In the genomic region with DNA sequence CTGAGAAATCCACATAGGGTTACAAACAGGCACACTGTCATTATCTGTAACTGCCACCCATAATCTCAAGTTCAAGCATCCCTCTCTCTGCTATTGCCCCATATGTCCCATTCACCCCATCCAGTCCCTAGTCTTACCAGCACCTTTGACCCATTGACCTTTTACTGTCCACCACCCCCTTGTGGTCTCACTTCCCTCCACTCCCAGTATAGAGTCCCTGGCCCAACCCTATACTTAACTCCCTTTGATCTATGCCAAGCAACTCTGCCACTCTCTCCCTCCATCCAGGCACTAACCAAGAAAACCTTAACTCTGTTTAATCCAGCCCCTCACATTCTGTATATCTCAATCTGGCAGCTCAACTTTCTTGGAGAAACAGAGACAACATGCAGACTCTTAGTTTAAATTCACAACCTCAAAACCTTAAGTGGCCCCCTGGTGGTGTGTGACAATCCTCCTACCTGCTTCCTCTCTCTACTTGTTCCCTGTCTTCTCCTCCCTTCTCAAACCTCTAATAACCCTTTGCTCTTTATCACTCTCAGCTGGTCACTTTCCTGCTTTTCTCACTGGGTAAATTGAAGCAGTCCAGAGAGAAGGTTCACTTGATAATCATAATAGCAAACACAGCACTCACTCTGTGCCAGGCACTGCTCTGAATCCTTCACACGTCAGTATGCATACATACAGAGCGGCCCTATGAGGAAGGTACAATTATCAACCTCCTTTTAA, we compare ENCODE assay signal across 8 cellular contexts.
DNase-seq lines count a peak whose midpoint lies in the region; TF ChIP-seq lines count a peak whose summit lies in the region.

No MANE protein-coding gene starts in this region.

- peaks cover 2% of the 10 kb centered on the region for H3K79me2 ChIP-seq in trophoblast cell (ENCODE audit: control insufficient read depth, insufficient read depth, low read length, poor library complexity)

- H3K4me3 ChIP-seq in GM12875 (ENCODE audit: low read depth, low read length) (no peak overlapping the region), HL-60 (replicated peaks; ENCODE audit: insufficient read depth, low read length) (no peak overlapping the region), trophoblast cell (ENCODE audit: low read depth, low read length) (no peak overlapping the region), ascending aorta (no peak overlapping the region)

- H3K4me2 ChIP-seq in trophoblast cell (ENCODE audit: low read length) = no peak overlapping the region

- peak; percentile 48; the same call in 1 of the 2 replicates for TF ChIP-seq CTCF in GM12875 (IDR thresholded peaks at IDR 0.05; ENCODE audit: borderline replicate concordance, insufficient read depth, low read depth, low read length)
- TF ChIP-seq CTCF in HL-60 (IDR thresholded peaks at IDR 0.05; ENCODE audit: insufficient read depth, low read length) = peak; percentile 6
- peak in 1 of 3 experiments; percentile 20 for TF ChIP-seq CTCF in ascending aorta (IDR thresholded peaks at IDR 0.05)

- H3K14ac ChIP-seq in trophoblast cell (ENCODE audit: low read length) = no peak overlapping the region

- H4K91ac ChIP-seq in trophoblast cell (ENCODE audit: low read depth, low read length) = no peak overlapping the region

- no peaks in the 10 kb centered on the region for H3K79me1 ChIP-seq in trophoblast cell (ENCODE audit: low read length)

- H3K9me3 ChIP-seq in trophoblast cell (ENCODE audit: insufficient read depth, low read depth, low read length) = no peaks in the 10 kb centered on the region
- H3K9me3 ChIP-seq in ascending aorta = no peaks in the 10 kb centered on the region

- intact Hi-C loops in ascending aorta (cut with DNase I) (no loop called here), posterior vena cava (cut with DNase I) (no loop called here)

- H3K27me3 ChIP-seq in HL-60 (ENCODE audit: insufficient read depth, poor library complexity, severe bottlenecking) (no peaks in the 10 kb centered on the region), trophoblast cell (ENCODE audit: insufficient read depth, low read length) (no peaks in the 10 kb centered on the region), ascending aorta (no peaks in the 10 kb centered on the region)

- H4K8ac ChIP-seq in trophoblast cell (ENCODE audit: low read depth, low read length) = no peak overlapping the region

- no peak overlapping the region for H3K23ac ChIP-seq in trophoblast cell (ENCODE audit: low read length)

- DNase-seq in HL-60 (ENCODE audit: low read depth in 1 of 2, low spot score in 1 of 2) (peak in 1 of 2 experiments; percentile 48), activated T-cell treated with anti-CD3 and anti-CD28 coated beads for 1 hour (ENCODE audit: low read depth) (peak; percentile 6), trophoblast cell (peak; percentile 7 to 23), ascending aorta (ENCODE audit: low spot score in 2 of 2) (no peak), posterior vena cava (ENCODE audit: low spot score) (no peak), NCI-H1694 treated with DMSO at 0.1 percent for 48 hours (lab: John Stamatoyannopoulos, UW) (no peak), COLO829 (ENCODE audit: low spot score) (no peak)

- no peak overlapping the region for H2BK5ac ChIP-seq in trophoblast cell (ENCODE audit: low read depth, low read length, poor library complexity)

- no peak overlapping the region for H3K18ac ChIP-seq in trophoblast cell (ENCODE audit: low read length)

- no CpG with 5 or more reads among the region's 2 CpGs for WGBS in trophoblast cell (ENCODE audit: extremely low coverage, insufficient coverage, insufficient read length)

- no peak overlapping the region for H2AFZ ChIP-seq in trophoblast cell (ENCODE audit: insufficient read depth, low read length, poor library complexity)

- H3K27ac ChIP-seq in HL-60 (replicated peaks) (no peak overlapping the region), trophoblast cell (ENCODE audit: low read depth, low read length) (no peak overlapping the region), ascending aorta (no peak overlapping the region)

- H3K4me1 ChIP-seq in trophoblast cell (ENCODE audit: control insufficient read depth in 1 of 2, insufficient read depth in 2 of 2, low read length in 2 of 2) (no peaks in the 10 kb centered on the region), ascending aorta (no peaks in the 10 kb centered on the region)

- H3K4ac ChIP-seq in trophoblast cell (ENCODE audit: low read depth, low read length) = no peak overlapping the region

- H3K9ac ChIP-seq in trophoblast cell (ENCODE audit: low read length) = no peak overlapping the region

- no peak overlapping the region for H4K12ac ChIP-seq in trophoblast cell (ENCODE audit: low read depth, low read length)

- H3K36me3 ChIP-seq in trophoblast cell (ENCODE audit: control insufficient read depth in 1 of 2, insufficient read depth in 2 of 2, low read length in 2 of 2) (peaks cover 4 to 7% of the 10 kb centered on the region in 2 experiments), ascending aorta (no peaks in the 10 kb centered on the region)

- H2BK120ac ChIP-seq in trophoblast cell (ENCODE audit: insufficient read depth, low read length, poor library complexity) = no peak overlapping the region

- no peak overlapping the region for H2BK12ac ChIP-seq in trophoblast cell (ENCODE audit: low read length)

- H2AK5ac ChIP-seq in trophoblast cell (ENCODE audit: low read length) = no peak overlapping the region

Comparison
In these comparisons a context has a peak if more than half of its experiments do, and no peak if none do; other contexts are left out.
1. DNase-seq: peak in activated T-cell treated with anti-CD3 and anti-CD28 coated beads for 1 hour (single experiment) and trophoblast cell (2 of 2); none in ascending aorta (0 of 2), posterior vena cava (single experiment), NCI-H1694 treated with DMSO at 0.1 percent for 48 hours (single experiment) and COLO829 (single experiment).